In genomic region chr19:18745931-18746330, GRCh38 we compare ENCODE assay signal across 25 cellular contexts. TPM values are rescaled to one million over a fixed set of nuclear protein-coding genes. Genes with fewer than 3 reads are reported as not detected.
"Had no signal": no experiment of that assay in that cellular context is flagged by ENCODE, and none has a peak within 500 bp of the region (broad histone marks: within the 10 kb centered on the region; RNA-seq: fewer than 3 reads in every experiment).

No MANE protein-coding gene starts in this region.

- H3K27ac ChIP-seq: colonic mucosa, heart left ventricle, neural progenitor cell, parathyroid adenoma, prostate gland, spleen, thoracic aorta, transverse colon had no signal

- DNase-seq: colonic mucosa; effector CD4-positive, alpha-beta T cell; foreskin melanocyte; hippocampal formation; mammary epithelial cell; naive thymus-derived CD4-positive, alpha-beta T cell; occipital lobe; retina; spleen; stimulated activated CD4-positive, alpha-beta T cell treated with anti-CD3 and anti-CD28 coated beads, Interleukin-15, amount 100 ng/mL, for 24 hours; stimulated activated CD4-positive, alpha-beta T cell treated with anti-CD3 and anti-CD28 coated beads, Interleukin-1b, Interleukin-23, amount 100 ng/mL, for 48 hours; stimulated activated CD4-positive, alpha-beta T cell treated with anti-CD3 and anti-CD28 coated beads, Interleukin-4, amount 100 ng/mL, for 24 hours; stimulated activated naive CD8-positive, alpha-beta T cell treated with anti-CD3 and anti-CD28 coated beads, Interleukin-15, amount 100 ng/mL, for 72 hours; transverse colon had no signal

- H3K79me2 ChIP-seq: parathyroid adenoma had no signal

- ATAC-seq: naive thymus-derived CD4-positive, alpha-beta T cell; sciatic nerve; stimulated activated memory B cell treated with anti-CD40 and anti-IgM and Interleukin-4, amounts not matched to agents 10 μg/mL and 1 μg/mL and 100 μg/mL, for 72 hours had no signal

- H3K9me3 Mint-ChIP-seq: naive thymus-derived CD4-positive, alpha-beta T cell; neural progenitor cell; stimulated activated memory B cell treated with anti-CD40 and anti-IgM and Interleukin-4, amounts not matched to agents 10 μg/mL and 1 μg/mL and 100 μg/mL, for 72 hours; stimulated activated naive CD8-positive, alpha-beta T cell treated with anti-CD3 and anti-CD28 coated beads, Interleukin-15, amount 100 ng/mL, for 72 hours had no signal

- H3K4me3 Mint-ChIP-seq: naive thymus-derived CD4-positive, alpha-beta T cell; neural progenitor cell; stimulated activated memory B cell treated with anti-CD40 and anti-IgM and Interleukin-4, amounts not matched to agents 10 μg/mL and 1 μg/mL and 100 μg/mL, for 72 hours; stimulated activated naive CD8-positive, alpha-beta T cell treated with anti-CD3 and anti-CD28 coated beads, Interleukin-15, amount 100 ng/mL, for 72 hours had no signal

- H3K36me3 ChIP-seq: colonic mucosa, neural progenitor cell, prostate gland, transverse colon had no signal

- H3K9ac ChIP-seq: neural progenitor cell, parathyroid adenoma had no signal

- H3K4me1 Mint-ChIP-seq: naive thymus-derived CD4-positive, alpha-beta T cell; stimulated activated memory B cell treated with anti-CD40 and anti-IgM and Interleukin-4, amounts not matched to agents 10 μg/mL and 1 μg/mL and 100 μg/mL, for 72 hours; stimulated activated naive CD8-positive, alpha-beta T cell treated with anti-CD3 and anti-CD28 coated beads, Interleukin-15, amount 100 ng/mL, for 72 hours had no signal

- H3K27me3 Mint-ChIP-seq: naive thymus-derived CD4-positive, alpha-beta T cell; stimulated activated memory B cell treated with anti-CD40 and anti-IgM and Interleukin-4, amounts not matched to agents 10 μg/mL and 1 μg/mL and 100 μg/mL, for 72 hours; stimulated activated naive CD8-positive, alpha-beta T cell treated with anti-CD3 and anti-CD28 coated beads, Interleukin-15, amount 100 ng/mL, for 72 hours had no signal

- H3K27me3 ChIP-seq: colonic mucosa, heart left ventricle, neural progenitor cell, spleen, transverse colon had no signal

- H3K9me3 ChIP-seq: colonic mucosa, heart left ventricle, prostate gland, spleen, thoracic aorta, transverse colon had no signal

- H3K27ac Mint-ChIP-seq: naive thymus-derived CD4-positive, alpha-beta T cell; neural progenitor cell; stimulated activated memory B cell treated with anti-CD40 and anti-IgM and Interleukin-4, amounts not matched to agents 10 μg/mL and 1 μg/mL and 100 μg/mL, for 72 hours; stimulated activated naive CD8-positive, alpha-beta T cell treated with anti-CD3 and anti-CD28 coated beads, Interleukin-15, amount 100 ng/mL, for 72 hours had no signal

- H3K4me3 ChIP-seq: colonic mucosa, heart left ventricle, neural progenitor cell, prostate gland, spleen, thoracic aorta, transverse colon had no signal

- H2AFZ ChIP-seq: neural progenitor cell, parathyroid adenoma had no signal

RNA-seq across cellular contexts. Expression of gene COMP, which starts 45.2 kb away (rescaled TPM):
- total RNA-seq: cerebellum; dermis microvascular lymphatic vessel endothelial cell; kidney epithelial cell; mononuclear cell; naive thymus-derived CD4-positive, alpha-beta T cell; occipital lobe; spleen had no signal
- polyA plus RNA-seq: mammary epithelial cell; naive thymus-derived CD4-positive, alpha-beta T cell had no signal
